Comparison of ENCODE assay signal across 9 cellular contexts in the genomic region with DNA sequence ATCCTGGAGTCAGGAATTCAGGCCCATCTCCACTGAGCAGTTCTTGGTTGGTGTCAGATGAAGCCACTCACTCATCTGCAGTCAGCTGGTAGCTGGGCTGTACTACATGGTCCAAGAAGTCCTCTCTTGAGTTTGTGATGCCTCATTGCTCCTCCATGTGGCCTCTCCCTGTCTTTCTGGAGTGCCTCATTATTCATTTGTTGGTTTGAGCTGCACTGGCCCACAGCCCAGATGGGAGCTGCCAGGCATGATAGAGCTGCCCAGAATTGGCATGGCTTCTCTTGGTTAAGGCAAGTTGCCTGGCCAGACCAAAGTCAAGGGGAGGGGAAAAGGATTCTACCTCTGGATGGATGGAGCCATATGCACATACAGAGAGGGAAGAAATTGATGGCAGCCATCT. TPM values are rescaled to one million over a fixed set of nuclear protein-coding genes. Genes with fewer than 3 reads are reported as not detected.
DNase-seq lines count a peak whose midpoint lies in the region; ATAC-seq and TF ChIP-seq lines count a peak whose summit lies in the region.
"Had no signal": no experiment of that assay in that cellular context is flagged by ENCODE, and none has a peak within 500 bp of the region (broad histone marks: within the 10 kb centered on the region; RNA-seq: fewer than 3 reads in every experiment).

No MANE protein-coding gene starts in this region.

- no peaks in the 10 kb centered on the region for H3K27me3 ChIP-seq in body of pancreas

- no peak for TF ChIP-seq POLR2A in body of pancreas (IDR thresholded peaks at IDR 0.05)

- intact Hi-C loops in body of pancreas (cut with DNase I): no loop called here

- DNase-seq in DMS 273 (lab: John Stamatoyannopoulos, UW; ENCODE audit: unreplicated experiment) (peak; percentile 97), NCI-H1694 (lab: John Stamatoyannopoulos, UW) (peak; percentile 95), body of pancreas (peak in 3 of 4 donors; percentile 11 to 47 (median 30)), kidney tubule cell (ENCODE audit: low spot score) (peak; percentile 85), SKM-1 treated with dmso at 0.1 percent for 144 hours (lab: John Stamatoyannopoulos, UW; ENCODE audit: unreplicated experiment) (no peak), AML-193 (lab: John Stamatoyannopoulos, UW) (no peak)
- DNase-seq in effector CD4-positive, alpha-beta T cell: no peak
- DNase-seq: activated gamma-delta T cell treated with Interleukin-2 at 50 U/mL for 16 hours had no signal

- no peak overlapping the region for H3K27ac ChIP-seq in body of pancreas

- no peaks in the 10 kb centered on the region for H3K9me3 ChIP-seq in body of pancreas

- H3K4me1 ChIP-seq in body of pancreas: no peaks in the 10 kb centered on the region

- H3K4me3 ChIP-seq in body of pancreas: no peak overlapping the region

- ATAC-seq in body of pancreas (no peak), GM19452 (IDR thresholded peaks at IDR 0.05; ENCODE audit: unreplicated experiment) (no peak)

- no peaks in the 10 kb centered on the region for H3K36me3 ChIP-seq in body of pancreas (replicated peaks in 1 of 2; ENCODE audit: insufficient read depth in 1 of 2, low read depth in 2 of 2)

- TF ChIP-seq CTCF in body of pancreas (IDR thresholded peaks at IDR 0.05): no peak

RNA-seq across cellular contexts. Expression of gene PTCD2, which starts 8.0 kb away (rescaled TPM):
- total RNA-seq in body of pancreas: 1 to 10 TPM; 2.6 to 3.9 TPM

RNA-seq across cellular contexts. Expression of gene MRPS27, which starts 8.1 kb away (rescaled TPM):
- total RNA-seq in body of pancreas: 10 to 100 TPM; 25.4 to 52.7 TPM

Comparison
In these comparisons a context has a peak if more than half of its experiments do, and no peak if none do; other contexts are left out.
1. DNase-seq: peak in DMS 273 (single experiment), NCI-H1694 (single experiment), body of pancreas (3 of 4) and kidney tubule cell (single experiment); none in SKM-1 treated with dmso at 0.1 percent for 144 hours (single experiment), AML-193 (0 of 2) and effector CD4-positive, alpha-beta T cell (single experiment).